15 cellular contexts compared by ENCODE assay signal in genomic region chr11:845872-846271, GRCh38. TPM values are rescaled to one million over a fixed set of nuclear protein-coding genes. Genes with fewer than 3 reads are reported as not detected.
DNase-seq lines count a peak whose midpoint lies in the region; ATAC-seq, FAIRE-seq and TF ChIP-seq lines count a peak whose summit lies in the region.
"Had no signal": no experiment of that assay in that cellular context is flagged by ENCODE, and none has a peak within 500 bp of the region (broad histone marks: within the 10 kb centered on the region; RNA-seq: fewer than 3 reads in every experiment).

No MANE protein-coding gene starts in this region.

- H3K9me3 ChIP-seq in HUES64 (ENCODE audit: insufficient read depth, low read depth, low read length) (no peaks in the 10 kb centered on the region), K562 (replicated peaks; ENCODE audit: control insufficient read depth, insufficient read depth, low read depth, low read length) (no peaks in the 10 kb centered on the region), left lung (no peaks in the 10 kb centered on the region), tibial artery (no peaks in the 10 kb centered on the region)

- H3K4me1 Mint-ChIP-seq in endothelial cell (ENCODE audit: unreplicated experiment): peaks cover 8% of the 10 kb centered on the region

- H3K9me1 ChIP-seq in K562 (ENCODE audit: control insufficient read depth, insufficient read depth, low read length): no peaks in the 10 kb centered on the region

- H4K20me1 ChIP-seq in K562 (replicated peaks; ENCODE audit: control insufficient read depth, insufficient read depth, low read length): no peaks in the 10 kb centered on the region; the same call in 1 of the 2 replicates

- no peak for FAIRE-seq in K562 (lab: Jason Lieb, UNC)
- FAIRE-seq: D721Med, endometrium had no signal

- H3K27ac ChIP-seq in HUES64 (ENCODE audit: low read depth, low read length): peak overlapping the region; percentile 13; the same call in 1 of the 2 replicates
- no peak overlapping the region for H3K27ac ChIP-seq in K562 (ENCODE audit: extremely low read depth, low read depth, low read length)
- peak overlapping the region; percentile 91 to 92 for H3K27ac ChIP-seq in left lung
- peak overlapping the region; percentile 88 to 95 for H3K27ac ChIP-seq in tibial artery

- no peak for TF ChIP-seq POLR2A in K562 (conservative IDR thresholded peaks at IDR 0.05)

- in situ Hi-C loops in K562 (cut with MboI): no loop called here

- no peaks in the 10 kb centered on the region for H3K36me3 Mint-ChIP-seq in endothelial cell (ENCODE audit: low read depth, unreplicated experiment)
- H3K36me3 Mint-ChIP-seq: immature natural killer cell had no signal

- H3K9ac ChIP-seq in HUES64 (ENCODE audit: low read depth, low read length): no peak overlapping the region
- peak overlapping the region in 1 of 2 experiments; percentile 50; a peak in 2 of 4 replicates for H3K9ac ChIP-seq in K562 (ENCODE audit: insufficient read depth in 1 of 2, low read depth in 2 of 2, low read length in 2 of 2)

- POLR2A ChIA-PET in K562 (lab: Yijun Ruan, JAX): interaction anchor here (0.5 to 1.3 kb wide), 4 partner anchors 23 to 394 kb away, joined by 3 to 5 read pairs (median 3); no protein-coding TSS in a partner anchor

- 81% methylated on average over 6 of the region's 6 CpGs for WGBS in HUES64
- 53% methylated on average over 4 of the region's 6 CpGs for WGBS in K562 (ENCODE audit: insufficient coverage, low coverage, missing lambda C conversion rate)

- H3K4me3 Mint-ChIP-seq in endothelial cell (ENCODE audit: unreplicated experiment): no peak overlapping the region
- H3K4me3 Mint-ChIP-seq: activated naive CD8-positive, alpha-beta T cell treated with anti-CD3 and anti-CD28 coated beads, Interleukin-2, amount 50 U/mL, for 24 hours; stimulated activated naive B cell treated with anti-CD40 and anti-IgM and Interleukin-4, amounts not matched to agents 10 μg/mL and 1 μg/mL and 100 μg/mL, for 72 hours had no signal

- CTCF ChIA-PET in K562 (lab: Yijun Ruan, JAX; ENCODE audit: low intra/inter-chr PET ratio): no interaction called here

- TF ChIP-seq EP300 in K562 (IDR thresholded peaks at IDR 0.05; ENCODE audit: low read length): no peak

- H3K4me3 ChIP-seq in HUES64 (ENCODE audit: low read length): no peak overlapping the region
- H3K4me3 ChIP-seq in K562: no peak overlapping the region
- no peak overlapping the region for H3K4me3 ChIP-seq in left lung
- H3K4me3 ChIP-seq in tibial artery: no peak overlapping the region

- peaks cover 28% of the 10 kb centered on the region for H3K79me2 ChIP-seq in K562 (ENCODE audit: control insufficient read depth, insufficient read depth, low read length)

- H3K27me3 ChIP-seq in HUES64 (ENCODE audit: insufficient read depth, low read length): peaks cover 18% of the 10 kb centered on the region
- no peaks in the 10 kb centered on the region for H3K27me3 ChIP-seq in K562 (ENCODE audit: control insufficient read depth in 2 of 2, insufficient read depth in 2 of 2, low read length in 2 of 2)
- peaks cover 0 to 41% of the 10 kb centered on the region in 2 donors for H3K27me3 ChIP-seq in left lung
- peaks cover 0 to 25% of the 10 kb centered on the region in 2 donors for H3K27me3 ChIP-seq in tibial artery

- H3K36me3 ChIP-seq in HUES64 (ENCODE audit: insufficient read depth, low read length) (peaks cover 1% of the 10 kb centered on the region), K562 (ENCODE audit: control insufficient read depth, insufficient read depth, low read length) (peaks cover 5% of the 10 kb centered on the region; the same call in 1 of the 3 replicates), left lung (peaks cover 0 to 2% of the 10 kb centered on the region in 2 donors), tibial artery (peaks cover 0 to under 1% (median 0%) of the 10 kb centered on the region in 3 donors)

- ATAC-seq in K562 (no peak), left lung (no peak), GM21737 (IDR thresholded peaks at IDR 0.05; ENCODE audit: unreplicated experiment) (no peak)
- ATAC-seq: activated naive CD8-positive, alpha-beta T cell treated with anti-CD3 and anti-CD28 coated beads, Interleukin-2, amount 50 U/mL, for 24 hours; stimulated activated naive B cell treated with anti-CD40 and anti-IgM and Interleukin-4, amounts not matched to agents 10 μg/mL and 1 μg/mL and 100 μg/mL, for 72 hours had no signal

- H3K4me1 ChIP-seq in HUES64 (ENCODE audit: insufficient read depth, low read length): peaks cover 20% of the 10 kb centered on the region
- H3K4me1 ChIP-seq in K562 (replicated peaks in 1 of 2; ENCODE audit: control insufficient read depth in 2 of 2, insufficient read depth in 2 of 2, low read length in 2 of 2): peaks cover 24 to 80% of the 10 kb centered on the region in 2 experiments
- peaks cover 42 to 79% of the 10 kb centered on the region in 2 donors for H3K4me1 ChIP-seq in left lung
- H3K4me1 ChIP-seq in tibial artery: peaks cover 4 to 81% (median 74%) of the 10 kb centered on the region in 4 donors

- DNase-seq in K562 (ENCODE audit: extremely low read depth in 1 of 4, low spot score in 3 of 4) (no peak), left lung (no peak), tibial artery (no peak), cerebellar cortex (ENCODE audit: low spot score) (no peak), endothelial cell (ENCODE audit: low spot score) (no peak), epidermal melanocyte (ENCODE audit: insufficient read length, low spot score) (no peak)
- DNase-seq: activated naive CD8-positive, alpha-beta T cell treated with anti-CD3 and anti-CD28 coated beads, Interleukin-2, amount 50 U/mL, for 24 hours; immature natural killer cell; KBM-7; stimulated activated CD4-positive, alpha-beta T cell treated with anti-CD3 and anti-CD28 coated beads, Interleukin-1b, Interleukin-23, amount 100 ng/mL, for 48 hours; stimulated activated naive B cell treated with anti-CD40 and anti-IgM and Interleukin-4, amounts not matched to agents 10 μg/mL and 1 μg/mL and 100 μg/mL, for 72 hours had no signal

- H3K4me2 ChIP-seq in K562 (ENCODE audit: insufficient read depth, low read length): no peak overlapping the region

- intact Hi-C loops in K562 (cut with micrococcal nuclease) (loop anchor here (5.0 to 10.0 kb wide), 2 partner anchors 69 to 206 kb away; partner anchors contain the start of gene CHID1), left lung (cut with DNase I) (no loop called here), tibial artery (cut with DNase I; ENCODE audit: low total_unique reads) (no loop called here)

- no peak overlapping the region for H3K27ac Mint-ChIP-seq in endothelial cell (ENCODE audit: unreplicated experiment)
- H3K27ac Mint-ChIP-seq: activated naive CD8-positive, alpha-beta T cell treated with anti-CD3 and anti-CD28 coated beads, Interleukin-2, amount 50 U/mL, for 24 hours; immature natural killer cell; stimulated activated naive B cell treated with anti-CD40 and anti-IgM and Interleukin-4, amounts not matched to agents 10 μg/mL and 1 μg/mL and 100 μg/mL, for 72 hours had no signal

- H3K27me3 Mint-ChIP-seq in endothelial cell (ENCODE audit: unreplicated experiment): peaks cover 8% of the 10 kb centered on the region

- TF ChIP-seq CTCF in K562 (IDR thresholded peaks at IDR 0.05 in 2 of 3, conservative IDR thresholded peaks at IDR 0.05 in 1 of 3; ENCODE audit: insufficient read depth in 2 of 3, low read depth in 1 of 3, low read length in 3 of 3) (no peak), left lung (IDR thresholded peaks at IDR 0.05) (no peak), tibial artery (IDR thresholded peaks at IDR 0.05) (no peak), endothelial cell (IDR thresholded peaks at IDR 0.05; ENCODE audit: unreplicated experiment) (no peak)

- H3K9me3 Mint-ChIP-seq in endothelial cell (ENCODE audit: unreplicated experiment): no peaks in the 10 kb centered on the region
- H3K9me3 Mint-ChIP-seq: activated naive CD8-positive, alpha-beta T cell treated with anti-CD3 and anti-CD28 coated beads, Interleukin-2, amount 50 U/mL, for 24 hours; immature natural killer cell; stimulated activated naive B cell treated with anti-CD40 and anti-IgM and Interleukin-4, amounts not matched to agents 10 μg/mL and 1 μg/mL and 100 μg/mL, for 72 hours had no signal

- no peak overlapping the region for H2AFZ ChIP-seq in K562 (ENCODE audit: low read depth, low read length)

- BruUV-seq in K562 (replicated peaks; lab: Mats Ljungman, UMichigan): no TSS peak

- TF ChIP-seq RAD21 in K562 (CRISPR knock-in tag; conservative IDR thresholded peaks at IDR 0.05 in 1 of 2, IDR thresholded peaks at IDR 0.05 in 1 of 2): no peak

RNA-seq across cellular contexts. Expression of gene TSPAN4, which starts 3.2 kb away (rescaled TPM):
- 46.6 TPM for polyA plus RNA-seq in HUES64 (2013, experiment 1 of 2)
- polyA plus RNA-seq in HUES64 (2013, experiment 2 of 2): 46.0 TPM
- 19.4 and 74.3 TPM in 2 replicates for total RNA-seq in K562 (2011; cell fraction: chromatin; rRNA removed; ENCODE audit: low replicate concordance)
- 78.6 and 92.9 TPM in 2 replicates for total RNA-seq in K562 (2011; cell fraction: nucleolus; rRNA removed)
- 32.7 and 41.1 TPM in 2 replicates for total RNA-seq in K562 (2011; cell fraction: nucleoplasm; rRNA removed)
- total RNA-seq in K562 (2014; rRNA removed) (23.1 and 40.5 TPM in 2 replicates), K562 (2014; rRNA removed; fragmentation: Illumina TruSeq; extraction: Trizol) (2.3 and 3.8 TPM in 2 replicates), K562 (2015; rRNA removed; fragmentation: Illumina TruSeq; extraction: Trizol) (15.7 and 16.7 TPM in 2 replicates), K562 (2021) (27.6 and 28.3 TPM in 2 replicates), left lung (100 to 1,000 TPM; 129 to 132 TPM), endothelial cell (ENCODE audit: unreplicated experiment) (26.4 TPM)
- polyA plus RNA-seq in K562 (2011; rRNA removed) (21.5 and 42.1 TPM in 2 replicates), K562 (2014; fragmentation: Illumina TruSeq; extraction: Trizol) (5.6 and 19.8 TPM in 2 replicates), K562 (2014; fragmentation: Nextera tagmentation; extraction: Ambion mirVana) (1 to 10 TPM in 1 of 2 experiments, under 1 TPM in 1; 0.07 to 2.4 TPM), K562 (2014; rRNA removed) (31.0 and 33.0 TPM in 2 replicates)
- polyA plus RNA-seq in K562 (2011; cell fraction: cytosol; rRNA removed): 46.2 and 103 TPM in 2 replicates
- 108 and 187 TPM in 2 replicates for polyA plus RNA-seq in K562 (2011; cell fraction: nucleus; rRNA removed)
- 26.1 and 35.7 TPM in 2 replicates for polyA plus RNA-seq in K562 (2012)
- 6.9 and 10.4 TPM in 2 replicates for polyA minus RNA-seq in K562 (2011; rRNA and poly(A)+ RNA removed)
- 27.9 and 34.5 TPM in 2 replicates for polyA minus RNA-seq in K562 (2011; cell fraction: cytosol; rRNA and poly(A)+ RNA removed)
- polyA minus RNA-seq in K562 (2011; cell fraction: nucleus; rRNA and poly(A)+ RNA removed): 18.6 and 21.2 TPM in 2 replicates

RNA-seq across cellular contexts. Expression of gene POLR2L, which starts 3.5 kb away (rescaled TPM):
- 137 TPM for polyA plus RNA-seq in HUES64 (2013, experiment 1 of 2)
- 140 TPM for polyA plus RNA-seq in HUES64 (2013, experiment 2 of 2)
- total RNA-seq in K562 (2011; cell fraction: chromatin; rRNA removed; ENCODE audit: low replicate concordance): 11.3 and 43.7 TPM in 2 replicates
- total RNA-seq in K562 (2011; cell fraction: nucleolus; rRNA removed): 55.9 and 78.4 TPM in 2 replicates
- 39.7 and 45.6 TPM in 2 replicates for total RNA-seq in K562 (2011; cell fraction: nucleoplasm; rRNA removed)
- total RNA-seq in K562 (2014; rRNA removed) (688 and 1,043 TPM in 2 replicates), K562 (2014; rRNA removed; fragmentation: Illumina TruSeq; extraction: Trizol) (21.4 and 38.3 TPM in 2 replicates), K562 (2015; rRNA removed; fragmentation: Illumina TruSeq; extraction: Trizol) (170 and 171 TPM in 2 replicates), K562 (2021) (217 and 237 TPM in 2 replicates), left lung (100 to 1,000 TPM; 140 to 227 TPM), endothelial cell (ENCODE audit: unreplicated experiment) (76.7 TPM)
- polyA plus RNA-seq in K562 (2011; rRNA removed) (40.7 and 91.6 TPM in 2 replicates), K562 (2014; fragmentation: Illumina TruSeq; extraction: Trizol) (48.1 and 191 TPM in 2 replicates), K562 (2014; fragmentation: Nextera tagmentation; extraction: Ambion mirVana) (100 to 1,000 TPM in 1 of 2 experiments, 10 to 100 TPM in 1; 97.7 to 108 TPM), K562 (2014; rRNA removed) (350 and 635 TPM in 2 replicates)
- 76.1 and 201 TPM in 2 replicates for polyA plus RNA-seq in K562 (2011; cell fraction: cytosol; rRNA removed)
- polyA plus RNA-seq in K562 (2011; cell fraction: nucleus; rRNA removed): 112 and 200 TPM in 2 replicates
- 226 and 569 TPM in 2 replicates for polyA plus RNA-seq in K562 (2012)
- polyA minus RNA-seq in K562 (2011; rRNA and poly(A)+ RNA removed): 35.2 and 74.3 TPM in 2 replicates
- polyA minus RNA-seq in K562 (2011; cell fraction: cytosol; rRNA and poly(A)+ RNA removed): 127 and 132 TPM in 2 replicates
- 29.1 and 33.3 TPM in 2 replicates for polyA minus RNA-seq in K562 (2011; cell fraction: nucleus; rRNA and poly(A)+ RNA removed)

RNA-seq across cellular contexts. Expression of gene CD151, which starts 13.1 kb away (rescaled TPM):
- polyA plus RNA-seq in HUES64 (2013, experiment 1 of 2): 65.1 TPM
- polyA plus RNA-seq in HUES64 (2013, experiment 2 of 2): 87.2 TPM
- total RNA-seq in K562 (2011; cell fraction: chromatin; rRNA removed; ENCODE audit: low replicate concordance): 104 and 449 TPM in 2 replicates
- 583 and 614 TPM in 2 replicates for total RNA-seq in K562 (2011; cell fraction: nucleolus; rRNA removed)
- 235 and 299 TPM in 2 replicates for total RNA-seq in K562 (2011; cell fraction: nucleoplasm; rRNA removed)
- total RNA-seq in K562 (2014; rRNA removed) (141 and 185 TPM in 2 replicates), K562 (2014; rRNA removed; fragmentation: Illumina TruSeq; extraction: Trizol) (40.0 and 65.9 TPM in 2 replicates), K562 (2015; rRNA removed; fragmentation: Illumina TruSeq; extraction: Trizol) (121 and 140 TPM in 2 replicates), K562 (2021) (187 and 189 TPM in 2 replicates), left lung (100 to 1,000 TPM; 501 to 815 TPM), endothelial cell (ENCODE audit: unreplicated experiment) (49.6 TPM)
- polyA plus RNA-seq in K562 (2011; rRNA removed) (179 and 218 TPM in 2 replicates), K562 (2014; fragmentation: Illumina TruSeq; extraction: Trizol) (95.6 and 190 TPM in 2 replicates), K562 (2014; fragmentation: Nextera tagmentation; extraction: Ambion mirVana) (1 to 10 TPM; 2.3 to 6.5 TPM), K562 (2014; rRNA removed) (187 and 238 TPM in 2 replicates)
- polyA plus RNA-seq in K562 (2011; cell fraction: cytosol; rRNA removed): 332 and 568 TPM in 2 replicates
- 363 and 514 TPM in 2 replicates for polyA plus RNA-seq in K562 (2011; cell fraction: nucleus; rRNA removed)
- 181 and 228 TPM in 2 replicates for polyA plus RNA-seq in K562 (2012)
- 64.7 and 146 TPM in 2 replicates for polyA minus RNA-seq in K562 (2011; rRNA and poly(A)+ RNA removed)
- polyA minus RNA-seq in K562 (2011; cell fraction: cytosol; rRNA and poly(A)+ RNA removed): 86.1 and 96.6 TPM in 2 replicates
- 94.5 and 98.4 TPM in 2 replicates for polyA minus RNA-seq in K562 (2011; cell fraction: nucleus; rRNA and poly(A)+ RNA removed)

RNA-seq across cellular contexts. Expression of gene CRACR2B, which starts 18.2 kb away (rescaled TPM):
- 7.4 TPM for polyA plus RNA-seq in HUES64 (2013, experiment 1 of 2)
- polyA plus RNA-seq in HUES64 (2013, experiment 2 of 2): 10.2 TPM
- 32.8 and 134 TPM in 2 replicates for total RNA-seq in K562 (2011; cell fraction: chromatin; rRNA removed; ENCODE audit: low replicate concordance)
- total RNA-seq in K562 (2011; cell fraction: nucleolus; rRNA removed): 116 and 120 TPM in 2 replicates
- total RNA-seq in K562 (2011; cell fraction: nucleoplasm; rRNA removed): 53.6 and 58.1 TPM in 2 replicates
- total RNA-seq in K562 (2014; rRNA removed): 19.7 and 21.9 TPM in 2 replicates
- 0.86 and 2.3 TPM in 2 replicates for total RNA-seq in K562 (2014; rRNA removed; fragmentation: Illumina TruSeq; extraction: Trizol)
- total RNA-seq in K562 (2015; rRNA removed; fragmentation: Illumina TruSeq; extraction: Trizol): 5.8 and 6.0 TPM in 2 replicates
- 29.0 and 35.7 TPM in 2 replicates for total RNA-seq in K562 (2021)
- 5.7 and 15.1 TPM in 2 replicates for polyA plus RNA-seq in K562 (2011; rRNA removed)
- 5.8 and 17.5 TPM in 2 replicates for polyA plus RNA-seq in K562 (2011; cell fraction: cytosol; rRNA removed)
- polyA plus RNA-seq in K562 (2011; cell fraction: nucleus; rRNA removed): 229 and 325 TPM in 2 replicates
- 22.7 and 54.8 TPM in 2 replicates for polyA plus RNA-seq in K562 (2012)
- polyA plus RNA-seq in K562 (2014; fragmentation: Illumina TruSeq; extraction: Trizol): 7.2 and 13.1 TPM in 2 replicates
- polyA plus RNA-seq in K562 (2014; fragmentation: Nextera tagmentation; extraction: Ambion mirVana): under 1 TPM; 0.10 to 0.13 TPM
- 40.7 and 51.0 TPM in 2 replicates for polyA plus RNA-seq in K562 (2014; rRNA removed)
- 0.84 and 1.6 TPM in 2 replicates for polyA minus RNA-seq in K562 (2011; rRNA and poly(A)+ RNA removed)
- polyA minus RNA-seq in K562 (2011; cell fraction: cytosol; rRNA and poly(A)+ RNA removed): 5.2 and 6.3 TPM in 2 replicates
- polyA minus RNA-seq in K562 (2011; cell fraction: nucleus; rRNA and poly(A)+ RNA removed): 24.2 and 30.4 TPM in 2 replicates
- 10 to 100 TPM; 22.6 to 32.1 TPM for total RNA-seq in left lung
- total RNA-seq in endothelial cell (ENCODE audit: unreplicated experiment): 28.8 TPM

RNA-seq across cellular contexts. Expression of gene PNPLA2, which starts 27.2 kb away (rescaled TPM):
- 21.5 TPM for polyA plus RNA-seq in HUES64 (2013, experiment 1 of 2)
- 23.5 TPM for polyA plus RNA-seq in HUES64 (2013, experiment 2 of 2)
- 83.1 and 391 TPM in 2 replicates for total RNA-seq in K562 (2011; cell fraction: chromatin; rRNA removed; ENCODE audit: low replicate concordance)
- total RNA-seq in K562 (2011; cell fraction: nucleolus; rRNA removed): 282 and 286 TPM in 2 replicates
- total RNA-seq in K562 (2011; cell fraction: nucleoplasm; rRNA removed): 136 and 157 TPM in 2 replicates
- total RNA-seq in K562 (2014; rRNA removed) (22.2 and 32.0 TPM in 2 replicates), K562 (2014; rRNA removed; fragmentation: Illumina TruSeq; extraction: Trizol) (3.6 and 5.0 TPM in 2 replicates), K562 (2015; rRNA removed; fragmentation: Illumina TruSeq; extraction: Trizol) (8.4 and 9.0 TPM in 2 replicates), K562 (2021) (87.1 and 87.5 TPM in 2 replicates), left lung (100 to 1,000 TPM in 1 of 2 donors, 10 to 100 TPM in 1; 96.3 to 128 TPM), endothelial cell (ENCODE audit: unreplicated experiment) (40.5 TPM)
- polyA plus RNA-seq in K562 (2011; rRNA removed) (6.9 and 29.3 TPM in 2 replicates), K562 (2014; fragmentation: Illumina TruSeq; extraction: Trizol) (21.4 and 37.1 TPM in 2 replicates), K562 (2014; fragmentation: Nextera tagmentation; extraction: Ambion mirVana) (under 1 TPM; 0.39 TPM), K562 (2014; rRNA removed) (36.4 and 49.4 TPM in 2 replicates)
- 10.0 and 17.9 TPM in 2 replicates for polyA plus RNA-seq in K562 (2011; cell fraction: cytosol; rRNA removed)
- 266 and 420 TPM in 2 replicates for polyA plus RNA-seq in K562 (2011; cell fraction: nucleus; rRNA removed)
- polyA plus RNA-seq in K562 (2012): 39.2 and 88.0 TPM in 2 replicates
- polyA minus RNA-seq in K562 (2011; rRNA and poly(A)+ RNA removed): 9.2 and 12.6 TPM in 2 replicates
- polyA minus RNA-seq in K562 (2011; cell fraction: cytosol; rRNA and poly(A)+ RNA removed): 26.3 TPM in 2 replicates
- 88.9 and 90.9 TPM in 2 replicates for polyA minus RNA-seq in K562 (2011; cell fraction: nucleus; rRNA and poly(A)+ RNA removed)
